8 cellular contexts compared by ENCODE assay signal in the genomic region with DNA sequence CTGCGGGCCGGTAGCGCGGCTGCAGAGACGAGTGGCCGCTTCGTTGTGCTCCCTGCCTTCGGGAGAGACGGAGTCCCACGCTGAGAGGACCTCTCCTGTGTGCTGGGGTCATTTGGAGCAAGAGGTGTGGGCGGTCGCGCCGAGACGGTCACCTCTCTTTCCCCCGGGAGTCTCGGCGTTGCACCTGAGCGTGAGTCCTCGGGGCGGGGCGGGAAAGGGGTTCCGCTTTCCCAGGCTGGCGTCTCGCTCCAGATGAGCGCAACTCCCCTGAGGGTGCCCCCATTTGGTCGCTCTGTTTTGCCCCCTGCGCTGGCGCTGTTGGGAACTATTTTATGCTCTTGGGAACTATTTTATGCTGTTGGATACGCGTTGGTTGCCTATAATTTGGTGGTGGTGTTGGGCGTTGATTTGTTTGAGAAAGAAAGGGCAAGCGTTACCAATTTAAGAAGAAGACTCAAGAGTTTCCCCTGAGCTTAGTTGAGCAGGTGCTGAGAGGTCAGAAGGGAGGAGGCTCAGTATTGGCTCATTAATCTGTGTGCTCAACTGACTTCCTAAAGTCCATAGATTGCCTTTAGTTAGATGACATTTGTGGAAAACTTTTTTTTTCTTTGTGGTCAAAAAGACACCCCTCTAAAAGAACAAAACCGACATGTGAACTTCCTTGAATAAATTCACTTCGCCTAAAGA. TPM values are rescaled to one million over a fixed set of nuclear protein-coding genes. Genes with fewer than 3 reads are reported as not detected.
DNase-seq lines count a peak whose midpoint lies in the region; ATAC-seq and TF ChIP-seq lines count a peak whose summit lies in the region.

No MANE protein-coding gene starts in this region.

- H2AFZ ChIP-seq in neuronal stem cell (ENCODE audit: low read length) = peak overlapping the region; percentile 99

- DNase-seq in activated gamma-delta T cell treated with Interleukin-2 at 50 U/mL for 16 hours = peak; percentile 19
- no peak for DNase-seq in activated gamma-delta T cell (lab: John Stamatoyannopoulos, UW)
- DNase-seq in NCI-H748 treated with DMSO at 0.1 percent for 48 hours (lab: John Stamatoyannopoulos, UW) = peak; percentile 62
- DNase-seq in activated T-helper 1 cell treated with Interleukin-2 at 50 U/mL for 16 hours (ENCODE audit: low read depth) = peak; percentile 9
- no peak for DNase-seq in fibroblast of the aortic adventitia (ENCODE audit: low read depth)
- DNase-seq in neuronal stem cell (ENCODE audit: low spot score) = no peak
- no peak for DNase-seq in vagina (ENCODE audit: extremely low spot score in 2 of 2)

- peak overlapping the region; percentile 28 for H3K14ac ChIP-seq in neuronal stem cell (ENCODE audit: low read length)

- H3K27ac ChIP-seq in neuronal stem cell (replicated peaks; ENCODE audit: low read length) = peak overlapping the region; percentile 79
- H3K27ac ChIP-seq in vagina = peak overlapping the region; percentile 85

- no peaks in the 10 kb centered on the region for H3K36me3 ChIP-seq in neuronal stem cell (replicated peaks in 1 of 2; ENCODE audit: control insufficient read depth in 2 of 2, insufficient read depth in 2 of 2, low read length in 2 of 2)
- no peaks in the 10 kb centered on the region for H3K36me3 ChIP-seq in vagina

- H4K91ac ChIP-seq in neuronal stem cell (ENCODE audit: low read depth, low read length, poor library complexity) = peak overlapping the region; percentile 59

- peak overlapping the region; percentile 78 for H3K4me3 ChIP-seq in fibroblast of the aortic adventitia (ENCODE audit: low read depth, low read length)
- peak overlapping the region; percentile 64 to 99 for H3K4me3 ChIP-seq in neuronal stem cell (ENCODE audit: low read length in 2 of 2)
- peak overlapping the region; percentile 69 to 75 for H3K4me3 ChIP-seq in vagina

- intact Hi-C loops in vagina (cut with DNase I) = no loop called here

- no peak for TF ChIP-seq POLR2A in vagina (IDR thresholded peaks at IDR 0.05)

- H3K79me1 ChIP-seq in neuronal stem cell (ENCODE audit: low read depth, low read length) = peaks cover 3% of the 10 kb centered on the region

- peak overlapping the region; percentile 99 for H2BK5ac ChIP-seq in neuronal stem cell (ENCODE audit: low read length)

- peak overlapping the region; percentile 82 for H2BK15ac ChIP-seq in neuronal stem cell (ENCODE audit: low read length)

- peak overlapping the region; percentile 100 for H3K9ac ChIP-seq in neuronal stem cell (ENCODE audit: low read depth, low read length, poor library complexity)

- H3K9me3 ChIP-seq in neuronal stem cell (replicated peaks in 1 of 2; ENCODE audit: control insufficient read depth in 2 of 2, insufficient read depth in 1 of 2, low read depth in 1 of 2, low read length in 2 of 2) (peaks cover 1 to 3% of the 10 kb centered on the region in 2 donors), vagina (no peaks in the 10 kb centered on the region)

- no peak overlapping the region for H4K8ac ChIP-seq in neuronal stem cell (ENCODE audit: low read depth, low read length)

- peak overlapping the region; percentile 71 for H3K4me2 ChIP-seq in neuronal stem cell (ENCODE audit: insufficient read depth, low read length, poor library complexity, severe bottlenecking)

- no peak for TF ChIP-seq CTCF in fibroblast of the aortic adventitia (IDR thresholded peaks at IDR 0.05; ENCODE audit: insufficient read depth, low read length)
- no peak for TF ChIP-seq CTCF in vagina (IDR thresholded peaks at IDR 0.05)

- no CpG with 5 or more reads among the region's 35 CpGs for WGBS in neuronal stem cell (ENCODE audit: extremely low coverage in 2 of 2, insufficient read length in 2 of 2, insufficient replicate concordance in 1 of 2), 2 donors

- ATAC-seq in HG03095 (IDR thresholded peaks at IDR 0.05; ENCODE audit: unreplicated experiment) = peak; percentile 22

- H3K4me1 ChIP-seq in neuronal stem cell (ENCODE audit: control insufficient read depth in 2 of 2, insufficient read depth in 1 of 2, low read depth in 1 of 2, low read length in 2 of 2) = peaks cover 7 to 19% of the 10 kb centered on the region in 2 donors
- no peaks in the 10 kb centered on the region for H3K4me1 ChIP-seq in vagina

- peak overlapping the region; percentile 72 for H2AK5ac ChIP-seq in neuronal stem cell (ENCODE audit: low read depth, low read length)

- peak overlapping the region; percentile 87 for H3K4ac ChIP-seq in neuronal stem cell (ENCODE audit: low read length)

- H2BK120ac ChIP-seq in neuronal stem cell (ENCODE audit: low read depth, low read length) = peak overlapping the region; percentile 56

- H2BK12ac ChIP-seq in neuronal stem cell (ENCODE audit: low read length) = no peak overlapping the region

- peak overlapping the region; percentile 99 for H3K18ac ChIP-seq in neuronal stem cell (ENCODE audit: low read length)

- peak overlapping the region; percentile 86 for H3K23ac ChIP-seq in neuronal stem cell (ENCODE audit: low read depth, low read length, poor library complexity)

- H3K27me3 ChIP-seq in neuronal stem cell (ENCODE audit: control insufficient read depth in 3 of 3, insufficient read depth in 3 of 3, low read depth in 1 of 3, low read length in 3 of 3) (peaks cover 0 to 21% (median 0%) of the 10 kb centered on the region in 3 experiments), vagina (no peaks in the 10 kb centered on the region)

RNA-seq across cellular contexts. Expression of gene LRRC8B, which starts 0.7 kb away (rescaled TPM):
- total RNA-seq in fibroblast of the aortic adventitia (ENCODE audit: low replicate concordance) = 0.41 and 2.5 TPM in 2 replicates
- polyA plus RNA-seq in neuronal stem cell (2013, experiment 1 of 2) = 14.1 TPM
- polyA plus RNA-seq in neuronal stem cell (2013, experiment 2 of 2) = 15.2 TPM
- 9.8 TPM for total RNA-seq in vagina

Comparison
In these comparisons a context has a peak if more than half of its experiments do, and no peak if none do; other contexts are left out.
1. DNase-seq: peak in activated gamma-delta T cell treated with Interleukin-2 at 50 U/mL for 16 hours (single experiment), NCI-H748 treated with DMSO at 0.1 percent for 48 hours (single experiment) and activated T-helper 1 cell treated with Interleukin-2 at 50 U/mL for 16 hours (single experiment); none in activated gamma-delta T cell (single experiment), fibroblast of the aortic adventitia (single experiment), neuronal stem cell (single experiment) and vagina (0 of 2).
2. Peak in every context shown above with its lines, with median percentiles within 50 percentile points of each other: H3K4me3 ChIP-seq.